In the genomic region with DNA sequence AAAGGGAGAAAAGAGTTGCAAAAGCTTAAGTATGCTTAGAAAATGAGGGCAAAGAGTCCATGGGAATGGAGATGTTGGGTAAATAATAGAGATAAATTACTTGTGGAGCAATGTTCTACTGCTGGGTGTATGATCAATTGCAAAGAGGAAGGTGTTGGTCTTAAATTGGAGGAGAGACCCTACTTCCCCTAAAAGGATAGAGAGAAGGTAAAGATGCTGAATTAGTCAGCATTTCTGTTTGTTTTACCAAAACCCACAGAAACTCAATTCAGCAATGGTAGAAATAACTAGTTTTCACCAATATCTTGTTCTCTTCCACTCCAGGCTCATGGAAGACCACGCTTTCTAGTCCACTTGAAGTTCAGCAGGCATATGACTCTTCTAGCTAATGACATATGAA, we compare ENCODE assay signal across 21 cellular contexts. TPM values are rescaled to one million over a fixed set of nuclear protein-coding genes. Genes with fewer than 3 reads are reported as not detected.
DNase-seq lines count a peak whose midpoint lies in the region; ATAC-seq and TF ChIP-seq lines count a peak whose summit lies in the region.
"Had no signal": no experiment of that assay in that cellular context is flagged by ENCODE, and none has a peak within 500 bp of the region (broad histone marks: within the 10 kb centered on the region; RNA-seq: fewer than 3 reads in every experiment).

No MANE protein-coding gene starts in this region.

- H3K4me2 ChIP-seq in OCI-LY3 (ENCODE audit: low read length): peak overlapping the region; percentile 27; the same call in 1 of the 2 replicates

- peaks cover 21% of the 10 kb centered on the region for H3K4me1 ChIP-seq in OCI-LY3 (ENCODE audit: low read length)
- H3K4me1 ChIP-seq: transverse colon had no signal

- H3K9me3 Mint-ChIP-seq in activated CD4-positive, alpha-beta T cell treated with anti-CD3 and anti-CD28 coated beads for 36 hours (ENCODE audit: low read depth): no peaks in the 10 kb centered on the region
- H3K9me3 Mint-ChIP-seq: stimulated activated naive B cell treated with anti-CD40 and anti-IgM and Interleukin-4, amounts not matched to agents 10 μg/mL and 1 μg/mL and 100 μg/mL, for 72 hours; T-cell; WTC11 had no signal

- H3K79me2 ChIP-seq in OCI-LY3 (ENCODE audit: low read length): no peaks in the 10 kb centered on the region

- H4K20me1 ChIP-seq in OCI-LY3 (ENCODE audit: insufficient read depth, low read length): no peaks in the 10 kb centered on the region

- TF ChIP-seq CTCF in OCI-LY3 (IDR thresholded peaks at IDR 0.05; ENCODE audit: low read depth, low read length): no peak

- peaks cover 10% of the 10 kb centered on the region for H3K27me3 Mint-ChIP-seq in activated CD4-positive, alpha-beta T cell treated with anti-CD3 and anti-CD28 coated beads for 36 hours

- H3K36me3 ChIP-seq in OCI-LY3 (replicated peaks; ENCODE audit: low read depth, low read length): no peaks in the 10 kb centered on the region
- H3K36me3 ChIP-seq: transverse colon had no signal

- no peak overlapping the region for H3K27ac ChIP-seq in OCI-LY3 (ENCODE audit: low read length)
- H3K27ac ChIP-seq: transverse colon had no signal

- no peaks in the 10 kb centered on the region for H3K4me1 Mint-ChIP-seq in activated CD4-positive, alpha-beta T cell treated with anti-CD3 and anti-CD28 coated beads for 36 hours
- H3K4me1 Mint-ChIP-seq: B cell; stimulated activated naive B cell treated with anti-CD40 and anti-IgM and Interleukin-4, amounts not matched to agents 10 μg/mL and 1 μg/mL and 100 μg/mL, for 72 hours; T-cell; WTC11 had no signal

- no peak overlapping the region for H3K4me3 Mint-ChIP-seq in activated CD4-positive, alpha-beta T cell treated with anti-CD3 and anti-CD28 coated beads for 36 hours
- H3K4me3 Mint-ChIP-seq: B cell; stimulated activated naive B cell treated with anti-CD40 and anti-IgM and Interleukin-4, amounts not matched to agents 10 μg/mL and 1 μg/mL and 100 μg/mL, for 72 hours; T-cell; WTC11 had no signal

- H3K36me3 Mint-ChIP-seq in activated CD4-positive, alpha-beta T cell treated with anti-CD3 and anti-CD28 coated beads for 36 hours (ENCODE audit: low read depth): no peaks in the 10 kb centered on the region
- H3K36me3 Mint-ChIP-seq: stimulated activated naive B cell treated with anti-CD40 and anti-IgM and Interleukin-4, amounts not matched to agents 10 μg/mL and 1 μg/mL and 100 μg/mL, for 72 hours; T-cell; WTC11 had no signal

- H2AFZ ChIP-seq in OCI-LY3 (ENCODE audit: low read depth, low read length): no peak overlapping the region

- intact Hi-C loops in activated CD4-positive, alpha-beta T cell treated with anti-CD3 and anti-CD28 coated beads for 36 hours (cut with DNase I, micrococcal nuclease): no loop called here

- H3K9me3 ChIP-seq in OCI-LY3 (ENCODE audit: insufficient read depth, low read length): no peaks in the 10 kb centered on the region
- H3K9me3 ChIP-seq: mucosa of descending colon, transverse colon had no signal

- H3K27ac Mint-ChIP-seq in activated CD4-positive, alpha-beta T cell treated with anti-CD3 and anti-CD28 coated beads for 36 hours: no peak overlapping the region
- H3K27ac Mint-ChIP-seq: B cell; stimulated activated naive B cell treated with anti-CD40 and anti-IgM and Interleukin-4, amounts not matched to agents 10 μg/mL and 1 μg/mL and 100 μg/mL, for 72 hours; T-cell; WTC11 had no signal

- H3K9ac ChIP-seq in OCI-LY3 (ENCODE audit: low read length): no peak overlapping the region

- peaks cover 19% of the 10 kb centered on the region for H3K27me3 ChIP-seq in OCI-LY3 (ENCODE audit: low read depth, low read length)
- H3K27me3 ChIP-seq: transverse colon had no signal

- DNase-seq in activated T-cell treated with anti-CD3 and anti-CD28 coated beads, Interleukin-2, amount 50 U/mL, for 1 hour: no peak
- no peak for DNase-seq in activated CD4-positive, alpha-beta T cell treated with anti-CD3 and anti-CD28 coated beads for 36 hours
- no peak for DNase-seq in epidermal melanocyte (ENCODE audit: insufficient read length, low spot score)
- DNase-seq: activated gamma-delta T cell; DMS 273 treated with DMSO at 0.1 percent for 48 hours; foreskin fibroblast; left colon; mucosa of descending colon; NCI-H1436; NCI-H226; stimulated activated CD4-positive, alpha-beta T cell treated with anti-CD3 and anti-CD28 coated beads, Interleukin-12 subunit alpha, Interleukin-12 subunit beta, amount 100 ng/mL, for 4 hours; stimulated activated naive B cell treated with anti-CD40 and anti-IgM and Interleukin-4, amounts not matched to agents 10 μg/mL and 1 μg/mL and 100 μg/mL, for 72 hours; T-cell; transverse colon had no signal

- ATAC-seq in GM19035 (IDR thresholded peaks at IDR 0.05; ENCODE audit: unreplicated experiment) (peak; percentile 23), GM21737 (IDR thresholded peaks at IDR 0.05; ENCODE audit: unreplicated experiment) (peak; percentile 37), HG03103 (IDR thresholded peaks at IDR 0.05; ENCODE audit: low read depth, unreplicated experiment) (peak; percentile 26)
- ATAC-seq in activated CD4-positive, alpha-beta T cell treated with anti-CD3 and anti-CD28 coated beads for 36 hours: no peak
- ATAC-seq: left colon; mucosa of descending colon; stimulated activated naive B cell treated with anti-CD40 and anti-IgM and Interleukin-4, amounts not matched to agents 10 μg/mL and 1 μg/mL and 100 μg/mL, for 72 hours; T-cell; WTC11 had no signal

- H3K4me3 ChIP-seq in OCI-LY3 (ENCODE audit: low read length): no peak overlapping the region
- H3K4me3 ChIP-seq: mucosa of descending colon, transverse colon had no signal

- CTCF ChIA-PET in activated CD4-positive, alpha-beta T cell treated with anti-CD3 and anti-CD28 coated beads for 36 hours (lab: Charles Lee): no interaction called here

- POLR2A ChIA-PET in activated CD4-positive, alpha-beta T cell treated with anti-CD3 and anti-CD28 coated beads for 36 hours (lab: Charles Lee): no interaction called here

RNA-seq across cellular contexts. Expression of gene ASB4, which starts 32.1 kb away (rescaled TPM):
- total RNA-seq in activated CD4-positive, alpha-beta T cell treated with anti-CD3 and anti-CD28 coated beads for 36 hours: not detected
- total RNA-seq: B cell, renal cortical epithelial cell, transverse colon, WTC11 had no signal
